Comparison of ENCODE assay signal across 8 cellular contexts in genomic region chr16:85986931-85987749, GRCh38.
DNase-seq lines count a peak whose midpoint lies in the region; ATAC-seq and TF ChIP-seq lines count a peak whose summit lies in the region.

No MANE protein-coding gene starts in this region.

- H3K4me3 ChIP-seq in RWPE2 (ENCODE audit: severe bottlenecking) (no peak overlapping the region), cardiac fibroblast (replicated peaks in 1 of 2; ENCODE audit: low read depth in 2 of 2, low read length in 2 of 2) (no peak overlapping the region)
- H3K4me3 ChIP-seq in naive thymus-derived CD4-positive, alpha-beta T cell (ENCODE audit: low read length) = no peak overlapping the region

- H3K36me3 ChIP-seq in RWPE2 (ENCODE audit: low read depth) = no peaks in the 10 kb centered on the region
- H3K36me3 ChIP-seq in naive thymus-derived CD4-positive, alpha-beta T cell (ENCODE audit: control insufficient read depth in 2 of 3, insufficient read depth in 3 of 3, low read length in 3 of 3) = no peaks in the 10 kb centered on the region

- ATAC-seq in RWPE2 (ENCODE audit: low read depth) (no peak), GM19397 (IDR thresholded peaks at IDR 0.05; ENCODE audit: unreplicated experiment) (no peak)
- no peak for ATAC-seq in naive thymus-derived CD4-positive, alpha-beta T cell

- CTCF ChIA-PET in naive thymus-derived CD4-positive, alpha-beta T cell (lab: Charles Lee) = interaction anchor here (0.6 to 9.8 kb wide), 11 partner anchors 9 to 325 kb away, joined by 3 to 168 read pairs (median 3); no protein-coding TSS in a partner anchor

- H3K36me3 Mint-ChIP-seq in naive thymus-derived CD4-positive, alpha-beta T cell = no peaks in the 10 kb centered on the region

- peaks cover 0 to 53% (median 6%) of the 10 kb centered on the region in 7 donors for H3K4me1 Mint-ChIP-seq in naive thymus-derived CD4-positive, alpha-beta T cell

- H3K27me3 ChIP-seq in RWPE2 (ENCODE audit: insufficient read depth, poor library complexity, severe bottlenecking) = peaks cover 86% of the 10 kb centered on the region
- H3K27me3 ChIP-seq in naive thymus-derived CD4-positive, alpha-beta T cell (ENCODE audit: control insufficient read depth in 2 of 2, insufficient read depth in 2 of 2, low read length in 2 of 2) = no peaks in the 10 kb centered on the region

- DNase-seq in DMS 273 (lab: John Stamatoyannopoulos, UW; ENCODE audit: unreplicated experiment) (peak; percentile 41), DMS 273 treated with DMSO at 0.1 percent for 48 hours (lab: John Stamatoyannopoulos, UW) (no peak), RWPE2 (ENCODE audit: low spot score) (no peak), cardiac fibroblast (ENCODE audit: low read depth in 2 of 2) (no peak), NCI-H524 treated with DMSO at 0.1 percent for 48 hours (lab: John Stamatoyannopoulos, UW) (no peak), NCI-H1048 (lab: John Stamatoyannopoulos, UW) (no peak)
- peak in 7 of 9 donors; percentile 11 to 44 (median 26) for DNase-seq in naive thymus-derived CD4-positive, alpha-beta T cell

- POLR2A ChIA-PET in naive thymus-derived CD4-positive, alpha-beta T cell (lab: Charles Lee) = interaction anchor here (0.8 kb wide), 2 partner anchors 51 to 166 kb away, joined by 3 to 5 read pairs; no protein-coding TSS in a partner anchor

- H3K27ac ChIP-seq in RWPE2 (ENCODE audit: poor library complexity, severe bottlenecking) = no peak overlapping the region
- H3K27ac ChIP-seq in naive thymus-derived CD4-positive, alpha-beta T cell (ENCODE audit: low read depth, low read length) = no peak overlapping the region

- TF ChIP-seq CTCF in RWPE2 (IDR thresholded peaks at IDR 0.05; ENCODE audit: poor library complexity, severe bottlenecking) (peak; percentile 54), cardiac fibroblast (IDR thresholded peaks at IDR 0.05; ENCODE audit: low read depth, low read length) (peak; percentile 32)

- peak overlapping the region in 1 of 9 donors; percentile 81 for H3K27ac Mint-ChIP-seq in naive thymus-derived CD4-positive, alpha-beta T cell

- H3K9me3 ChIP-seq in RWPE2 (ENCODE audit: severe bottlenecking) = no peaks in the 10 kb centered on the region
- H3K9me3 ChIP-seq in naive thymus-derived CD4-positive, alpha-beta T cell (ENCODE audit: control insufficient read depth in 2 of 3, low read length in 3 of 3) = no peaks in the 10 kb centered on the region

- H3K4me3 Mint-ChIP-seq in naive thymus-derived CD4-positive, alpha-beta T cell = peak overlapping the region in 1 of 10 donors; percentile 56

- no peaks in the 10 kb centered on the region for H3K9me3 Mint-ChIP-seq in naive thymus-derived CD4-positive, alpha-beta T cell

- intact Hi-C loops in naive thymus-derived CD4-positive, alpha-beta T cell (cut with micrococcal nuclease) = loop anchor here (1.0 to 5.0 kb wide), 4 partner anchors 30 to 166 kb away; no protein-coding TSS in a partner anchor

- H3K4me1 ChIP-seq in RWPE2 (ENCODE audit: insufficient read depth, poor library complexity, severe bottlenecking) = no peaks in the 10 kb centered on the region
- peaks cover 3 to 4% of the 10 kb centered on the region in 2 donors for H3K4me1 ChIP-seq in naive thymus-derived CD4-positive, alpha-beta T cell (ENCODE audit: control insufficient read depth in 2 of 2, insufficient read depth in 2 of 2, low read length in 2 of 2)

- peaks cover 0 to 16% (median 5%) of the 10 kb centered on the region in 5 donors for H3K27me3 Mint-ChIP-seq in naive thymus-derived CD4-positive, alpha-beta T cell

Comparison
In these comparisons a context has a peak if more than half of its experiments do, and no peak if none do; other contexts are left out.
1. DNase-seq: peak in DMS 273 (single experiment) and naive thymus-derived CD4-positive, alpha-beta T cell (7 of 9); none in DMS 273 treated with DMSO at 0.1 percent for 48 hours (single experiment), RWPE2 (single experiment), cardiac fibroblast (0 of 2), NCI-H524 treated with DMSO at 0.1 percent for 48 hours (single experiment) and NCI-H1048 (single experiment).